Comparison of ENCODE assay signal across 8 cellular contexts in the genomic region with DNA sequence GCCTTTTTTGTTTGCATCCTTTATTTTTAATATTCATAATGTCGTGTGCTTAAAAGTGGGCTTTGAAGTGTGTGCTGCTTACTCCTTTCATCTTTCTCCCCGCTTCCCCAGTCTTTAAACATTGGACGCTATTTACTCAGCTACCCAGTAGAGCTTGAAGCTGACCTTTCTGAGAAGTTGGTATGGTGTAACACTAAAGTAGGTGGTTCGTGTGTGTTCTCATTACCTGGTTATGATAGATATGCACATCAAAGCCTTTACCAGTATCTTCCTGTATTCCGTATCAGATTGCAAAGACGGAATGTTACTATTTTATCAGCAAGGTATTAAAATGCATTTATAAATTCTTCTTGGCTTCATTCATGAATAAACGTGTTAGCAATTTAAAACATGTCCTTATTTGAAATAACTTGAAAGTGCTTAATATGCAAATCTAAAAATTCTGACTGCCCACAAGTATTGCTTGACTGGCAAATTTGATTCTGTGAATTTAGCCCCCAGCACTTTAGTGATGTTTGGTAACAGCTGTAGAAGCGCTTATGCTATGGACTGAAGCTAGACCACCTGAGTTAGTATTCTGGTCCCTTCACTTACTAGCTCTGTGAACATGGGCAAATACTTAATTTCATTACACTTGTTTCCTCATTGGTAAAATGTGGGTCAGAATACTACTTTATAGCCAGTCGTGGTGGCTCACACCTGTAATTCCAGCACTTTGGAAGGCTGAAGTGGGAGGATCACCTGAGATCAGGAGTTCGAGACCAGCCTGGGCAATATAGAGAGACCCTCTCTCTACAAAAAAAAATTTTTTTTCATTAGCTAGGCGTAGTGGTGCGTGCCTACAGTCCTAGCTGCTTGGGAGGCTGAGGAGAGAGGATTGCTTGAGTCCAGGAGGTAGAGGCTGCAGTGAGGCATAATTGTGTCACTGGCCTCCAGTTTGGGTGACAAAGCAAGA. TPM values are rescaled to one million over a fixed set of nuclear protein-coding genes. Genes with fewer than 3 reads are reported as not detected.
A peak's percentile ranks its signal among the peaks of the same experiment; 100 is the strongest.
DNase-seq lines count a peak whose midpoint lies in the region; ATAC-seq and TF ChIP-seq lines count a peak whose summit lies in the region.

No MANE protein-coding gene starts in this region.

- peak overlapping the region; percentile 12 to 95 (median 88); a peak in 19 of 22 replicates for H3K27ac ChIP-seq in BLaER1 treated with 17β-estradiol and CSF1 and Interleukin-3, amounts not matched to agents 10 nM and 100 nM

- no peaks in the 10 kb centered on the region for H3K27me3 ChIP-seq in BLaER1 treated with 17β-estradiol and CSF1 and Interleukin-3, amounts not matched to agents 10 nM and 100 nM

- H3K9me3 Mint-ChIP-seq in nephron, result no peaks in the 10 kb centered on the region

- H3K9me3 ChIP-seq in BLaER1 treated with 17β-estradiol and CSF1 and Interleukin-3, amounts not matched to agents 10 nM and 100 nM (replicated peaks in 1 of 11), result no peaks in the 10 kb centered on the region

- H3K36me3 ChIP-seq in BLaER1 treated with 17β-estradiol and CSF1 and Interleukin-3, amounts not matched to agents 10 nM and 100 nM, result peaks cover 0 to 21% (median 8%) of the 10 kb centered on the region in 11 experiments; a peak in 10 of 22 replicates

- no peaks in the 10 kb centered on the region for H3K27me3 Mint-ChIP-seq in nephron (ENCODE audit: low read depth)

- H4K20me1 ChIP-seq in BLaER1 treated with 17β-estradiol and CSF1 and Interleukin-3, amounts not matched to agents 10 nM and 100 nM, result peaks cover 14 to 32% (median 23%) of the 10 kb centered on the region in 11 experiments; a peak in 19 of 22 replicates

- peak overlapping the region; percentile 95 to 100 (median 99) for H3K27ac Mint-ChIP-seq in nephron

- H3K4me2 ChIP-seq in BLaER1 treated with 17β-estradiol and CSF1 and Interleukin-3, amounts not matched to agents 10 nM and 100 nM, result peak overlapping the region; percentile 88 to 97 (median 94)

- H3K4me3 ChIP-seq in BLaER1 treated with 17β-estradiol and CSF1 and Interleukin-3, amounts not matched to agents 10 nM and 100 nM, result peak overlapping the region; percentile 73 to 96 (median 84)
- H3K4me3 ChIP-seq in choroid plexus epithelial cell (ENCODE audit: low read depth, low read length), result peak overlapping the region; percentile 89

- peak overlapping the region; percentile 94 to 99 (median 96) for H3K4me3 Mint-ChIP-seq in nephron

- DNase-seq in LHCN-M2 (ENCODE audit: low read depth) (peak; percentile 6), choroid plexus epithelial cell (ENCODE audit: low read depth) (peak; percentile 18), NCI-H1105 (lab: John Stamatoyannopoulos, UW) (no peak)

- H3K36me3 Mint-ChIP-seq in nephron (ENCODE audit: low read depth), result peaks cover 7% of the 10 kb centered on the region

- no peak for TF ChIP-seq CTCF in choroid plexus epithelial cell (conservative IDR thresholded peaks at IDR 0.05; ENCODE audit: low read depth, low read length)
- no peak for TF ChIP-seq CTCF in nephron (IDR thresholded peaks at IDR 0.05; ENCODE audit: unreplicated experiment in 3 of 3)

- ATAC-seq in GM19463 (IDR thresholded peaks at IDR 0.05; ENCODE audit: unreplicated experiment), result no peak
- ATAC-seq in GM21717 (IDR thresholded peaks at IDR 0.05; ENCODE audit: unreplicated experiment), result no peak
- ATAC-seq in GM21825 (IDR thresholded peaks at IDR 0.05; ENCODE audit: unreplicated experiment), result no peak

- H3K4me1 ChIP-seq in BLaER1 treated with 17β-estradiol and CSF1 and Interleukin-3, amounts not matched to agents 10 nM and 100 nM, result peaks cover 29 to 44% (median 35%) of the 10 kb centered on the region in 10 experiments

- H3K4me1 Mint-ChIP-seq in nephron, result peaks cover 39% of the 10 kb centered on the region

- peak overlapping the region; percentile 88 to 96 (median 91) for H3K9ac ChIP-seq in BLaER1 treated with 17β-estradiol and CSF1 and Interleukin-3, amounts not matched to agents 10 nM and 100 nM

RNA-seq across cellular contexts. Expression of gene RRAGA, which starts 1.7 kb away (rescaled TPM):
- 59.1 and 73.0 TPM in 2 replicates for total RNA-seq in LHCN-M2 (2014; rRNA removed)
- 187 TPM for polyA plus RNA-seq in LHCN-M2 (2012)

RNA-seq across cellular contexts. Expression of gene SAXO1, which starts 17.9 kb away (rescaled TPM):
- 0.06 TPM in 1 of 2 replicates, not detected in the other for total RNA-seq in LHCN-M2 (2014; rRNA removed)
- polyA plus RNA-seq in LHCN-M2 (2012), result 0.13 TPM

RNA-seq across cellular contexts. Expression of gene HAUS6, which starts 51.8 kb away (rescaled TPM):
- total RNA-seq in LHCN-M2 (2014; rRNA removed), result 29.0 and 29.2 TPM in 2 replicates
- polyA plus RNA-seq in LHCN-M2 (2012), result 4.6 TPM
